8 cellular contexts compared by ENCODE assay signal in the genomic region with DNA sequence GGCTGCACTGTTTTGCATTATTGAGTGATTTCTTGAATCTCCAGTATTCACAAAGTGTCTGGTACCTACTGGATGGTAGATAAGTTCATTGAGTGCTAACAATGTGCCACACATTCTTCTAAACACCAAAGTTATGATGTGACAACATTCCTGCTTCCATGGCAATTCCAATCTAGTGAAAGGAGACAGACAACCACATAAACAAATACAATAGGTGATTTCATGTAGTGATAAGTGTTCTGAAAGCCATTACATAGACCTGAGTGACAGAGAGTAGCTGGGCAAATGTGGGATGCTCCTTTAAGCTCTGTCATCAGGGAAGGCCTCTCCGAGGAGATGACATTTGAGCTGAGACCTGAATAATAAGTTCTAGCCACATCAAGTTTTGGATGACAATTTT.
"Had no signal": no experiment of that assay in that cellular context is flagged by ENCODE, and none has a peak within 500 bp of the region (broad histone marks: within the 10 kb centered on the region; RNA-seq: fewer than 3 reads in every experiment).

No MANE protein-coding gene starts in this region.

- H3K4me3 ChIP-seq: GM12878 had no signal

- FAIRE-seq: G401.6, GM12878, GM12891, GM12892, GM18507, GM19239 had no signal

- ATAC-seq: GM12878 had no signal

- DNase-seq: GDM1, GF-D8 had no signal
